In the genomic region with DNA sequence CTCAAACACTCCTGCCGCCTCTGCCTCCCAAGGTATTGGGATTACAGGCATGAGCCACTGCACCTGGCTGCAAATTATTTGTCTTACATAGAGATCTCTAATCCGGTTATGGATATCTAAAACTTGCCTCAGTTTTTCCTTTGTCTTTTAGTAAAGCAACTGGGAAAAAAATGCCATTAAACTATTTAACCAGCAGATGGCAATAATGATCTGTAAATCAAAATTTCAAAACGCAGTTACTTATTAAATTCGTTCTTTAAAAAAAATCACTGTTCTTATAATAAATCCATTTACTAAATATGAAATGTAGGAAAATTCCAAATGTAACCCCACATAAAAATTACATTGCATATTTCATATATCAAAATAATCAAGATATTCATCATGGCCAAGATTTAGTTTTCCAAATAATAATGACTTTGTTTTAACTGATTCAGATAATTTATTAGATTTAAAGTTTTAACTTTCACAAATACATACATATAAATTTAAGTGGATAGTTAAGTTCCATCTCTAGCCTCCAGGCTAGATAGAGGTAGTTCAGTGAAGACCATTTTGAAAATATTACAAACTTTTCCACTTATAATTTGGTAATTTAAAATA, we compare ENCODE assay signal across 8 cellular contexts.
DNase-seq lines count a peak whose midpoint lies in the region; FAIRE-seq and TF ChIP-seq lines count a peak whose summit lies in the region.
"Not testable (repeated sequence)": the region's sequence is repeated elsewhere in the genome, so short reads cannot be mapped to it uniquely, and the experiment has no call there.

No MANE protein-coding gene starts in this region.

- H3K36me3 ChIP-seq in KMS-11 (ENCODE audit: insufficient read depth); bronchial epithelial cell (ENCODE audit: control insufficient read depth, insufficient read depth, low read length): not testable (repeated sequence)

- not testable (repeated sequence) for H3K79me2 ChIP-seq in KMS-11 (ENCODE audit: insufficient read depth, low read depth)

- H3K4me1 ChIP-seq in KMS-11 (ENCODE audit: low read depth, poor library complexity, severe bottlenecking), result peaks cover 15% of the 10 kb centered on the region

- H2AFZ ChIP-seq in KMS-11 (ENCODE audit: low read depth), result not testable (repeated sequence)

- FAIRE-seq in bronchial epithelial cell (lab: Jason Lieb, UNC), result not testable (repeated sequence)
- peak; percentile 99 for FAIRE-seq in frontal cortex (lab: Jason Lieb, UNC)

- H3K27ac ChIP-seq in 22Rv1, KMS-11: not testable (repeated sequence)

- not testable (repeated sequence) for H3K4me1 Mint-ChIP-seq in nephron

- H3K27me3 Mint-ChIP-seq in nephron (ENCODE audit: low read depth), result peaks cover 37% of the 10 kb centered on the region

- not testable (repeated sequence) for H4K20me1 ChIP-seq in KMS-11 (ENCODE audit: insufficient read depth)

- not testable (repeated sequence) for H3K4me3 ChIP-seq in KMS-11 (IDR thresholded peaks at IDR 0.05; ENCODE audit: insufficient read depth, low read depth, low read length); bronchial epithelial cell (ENCODE audit: low read depth, low read length)

- not testable (repeated sequence) for H3K4me3 Mint-ChIP-seq in nephron

- H3K9me3 Mint-ChIP-seq in nephron, result peaks cover 13% of the 10 kb centered on the region

- not testable (repeated sequence) for H3K27me3 ChIP-seq in KMS-11 (ENCODE audit: insufficient read depth, low read depth); bronchial epithelial cell (ENCODE audit: control insufficient read depth, insufficient read depth, low read length)

- H3K4me2 ChIP-seq in KMS-11, result 0 out of 2 replicates have a peak overlapping the region, but pooled peaks have one; percentile 13

- not testable (repeated sequence) for H3K27ac Mint-ChIP-seq in nephron

- H3K36me3 Mint-ChIP-seq in nephron (ENCODE audit: low read depth), result peaks cover 20% of the 10 kb centered on the region

- TF ChIP-seq CTCF in 22Rv1 (IDR thresholded peaks at IDR 0.05) (peak; percentile 75), KMS-11 (conservative IDR thresholded peaks at IDR 0.05; ENCODE audit: low read depth, low read length) (peak; percentile 72), bronchial epithelial cell (IDR thresholded peaks at IDR 0.05; ENCODE audit: insufficient read depth, low read length, severe bottlenecking) (peak; percentile 4), nephron (IDR thresholded peaks at IDR 0.05; ENCODE audit: unreplicated experiment in 3 of 3) (peak; percentile 34 to 59 (median 37))

- not testable (repeated sequence) for H3K9ac ChIP-seq in KMS-11

- peak; percentile 41 for DNase-seq in DMS53 treated with DMSO at 0.1 percent for 48 hours (lab: John Stamatoyannopoulos, UW; ENCODE audit: unreplicated experiment)
- peak; percentile 41 for DNase-seq in NCI-H2171 treated with DMSO at 0.1 percent for 48 hours (lab: John Stamatoyannopoulos, UW)
- DNase-seq in SK-N-DZ (ENCODE audit: low spot score), result peak; percentile 12
- DNase-seq in bronchial epithelial cell (ENCODE audit: low read depth), result peak; percentile 28
- DNase-seq in frontal cortex (ENCODE audit: low spot score in 2 of 2), result peak in 1 of 2 donors; percentile 19

Comparison
In these comparisons a context has a peak if more than half of its experiments do, and no peak if none do; other contexts are left out.
1. CTCF ChIP-seq: peak in every context shown above with its lines; median percentile 75 in 22Rv1; 72 in KMS-11; 37 in nephron; 4 in bronchial epithelial cell.